8 cellular contexts compared by ENCODE assay signal in genomic region chr3:50237133-50237651, GRCh38. TPM values are rescaled to one million over a fixed set of nuclear protein-coding genes. Genes with fewer than 3 reads are reported as not detected.
DNase-seq lines count a peak whose midpoint lies in the region; ATAC-seq, FAIRE-seq and TF ChIP-seq lines count a peak whose summit lies in the region.

No MANE protein-coding gene starts in this region.

- peak; percentile 90 for FAIRE-seq in endothelial cell of umbilical vein (lab: Jason Lieb, UNC)

- H3K36me3 ChIP-seq in WERI-Rb-1 (peaks cover 4% of the 10 kb centered on the region), endothelial cell of umbilical vein (ENCODE audit: control insufficient read depth in 2 of 2, extremely low read depth in 1 of 2, insufficient read depth in 2 of 2, low read length in 2 of 2) (peaks cover 2 to 10% of the 10 kb centered on the region in 2 experiments)

- dilution Hi-C loops in endothelial cell of umbilical vein (cut with MboI; ENCODE audit: extremely low pct_ligation_motif_present, low sequenced_read_pairs) = no loop called here

- H3K4me3 Mint-ChIP-seq in naive thymus-derived CD8-positive, alpha-beta T cell = peak overlapping the region; percentile 94 to 99 (median 98)

- peak overlapping the region; percentile 93 for H3K4me2 ChIP-seq in endothelial cell of umbilical vein (ENCODE audit: insufficient read depth, low read length)

- H3K4me3 ChIP-seq in WERI-Rb-1 (ENCODE audit: low read depth, low read length) (peak overlapping the region; percentile 41), endothelial cell of umbilical vein (replicated peaks in 1 of 3; ENCODE audit: insufficient read depth in 1 of 3, low read depth in 1 of 3, low read length in 3 of 3) (peak overlapping the region; percentile 80 to 88 (median 81))

- no TSS peak for BruUV-seq in endothelial cell of umbilical vein (replicated peaks; lab: Mats Ljungman, UMichigan)

- CTCF ChIA-PET in endothelial cell of umbilical vein (lab: Charles Lee) = interaction anchor here (0.6 to 2.4 kb wide), 2 partner anchors 10 to 69 kb away, joined by 4 to 17 read pairs; no protein-coding TSS in a partner anchor

- intact Hi-C loops in endothelial cell of umbilical vein (cut with micrococcal nuclease) = loop anchor here (5.0 kb wide), 1 partner anchor 80 kb away; the partner anchor contains the start of gene SEMA3F

- H3K9me3 ChIP-seq in WERI-Rb-1 (ENCODE audit: severe bottlenecking) = no peaks in the 10 kb centered on the region
- H3K9me3 ChIP-seq in endothelial cell of umbilical vein (replicated peaks; ENCODE audit: control insufficient read depth, insufficient read depth, low read length) = no peaks in the 10 kb centered on the region

- H3K9me1 ChIP-seq in endothelial cell of umbilical vein (replicated peaks; ENCODE audit: control insufficient read depth, extremely low read depth, insufficient read depth, low read length) = no peaks in the 10 kb centered on the region

- no peaks in the 10 kb centered on the region for H3K9me3 Mint-ChIP-seq in naive thymus-derived CD8-positive, alpha-beta T cell

- DNase-seq in ACHN (peak; percentile 50), HCEC 1CT (peak; percentile 45), WERI-Rb-1 (peak; percentile 68), endothelial cell of umbilical vein (ENCODE audit: low read depth, low spot score) (peak; percentile 32), DMS53 (lab: John Stamatoyannopoulos, UW) (no peak), inferior parietal cortex (ENCODE audit: extremely low spot score) (no peak), superior temporal gyrus (ENCODE audit: extremely low spot score) (no peak)
- DNase-seq in naive thymus-derived CD8-positive, alpha-beta T cell = peak in 4 of 10 donors; percentile 35 to 49 (median 46)

- no peaks in the 10 kb centered on the region for H3K27me3 Mint-ChIP-seq in naive thymus-derived CD8-positive, alpha-beta T cell

- in situ Hi-C loops in ACHN (cut with HindIII; ENCODE audit: low pct_ligation_motif_present, low pct_unique_long_range_greater_than_20kb, low sequenced_read_pairs) = no loop called here

- H3K79me2 ChIP-seq in endothelial cell of umbilical vein (ENCODE audit: control insufficient read depth, insufficient read depth, low read length) = peaks cover 62% of the 10 kb centered on the region

- H3K27ac ChIP-seq in WERI-Rb-1 (peak overlapping the region; percentile 32; the same call in 1 of the 2 replicates), endothelial cell of umbilical vein (ENCODE audit: insufficient read depth, low read depth, low read length) (peak overlapping the region; percentile 60)

- H3K27ac Mint-ChIP-seq in naive thymus-derived CD8-positive, alpha-beta T cell = peak overlapping the region; percentile 93 to 98 (median 96)

- POLR2A ChIA-PET in endothelial cell of umbilical vein (lab: Charles Lee) = interaction anchor here (1.8 kb wide), 1 partner anchor 10 kb away, joined by 14 read pairs; no protein-coding TSS in a partner anchor
- POLR2A ChIA-PET in naive thymus-derived CD8-positive, alpha-beta T cell (lab: Charles Lee) = interaction anchor here (0.6 to 5.6 kb wide), 16 partner anchors 9 to 1820 kb away, joined by 3 to 82 read pairs (median 6); partner anchors contain the start of genes C3orf18, HYAL3, IFRD2 and NAA80

- no peaks in the 10 kb centered on the region for H4K20me1 ChIP-seq in endothelial cell of umbilical vein (replicated peaks; ENCODE audit: control insufficient read depth, extremely low read depth, insufficient read depth, low read length)

- H2AFZ ChIP-seq in endothelial cell of umbilical vein (ENCODE audit: low read depth, low read length) = no peak overlapping the region

- peaks cover 0 to 8% (median 2%) of the 10 kb centered on the region in 3 donors for H3K36me3 Mint-ChIP-seq in naive thymus-derived CD8-positive, alpha-beta T cell

- no peak for TF ChIP-seq POLR2A in endothelial cell of umbilical vein (IDR thresholded peaks at IDR 0.05; ENCODE audit: low read depth, low read length)

- TF ChIP-seq CTCF in WERI-Rb-1 (IDR thresholded peaks at IDR 0.05; ENCODE audit: low read depth, low read length) (no peak), endothelial cell of umbilical vein (IDR thresholded peaks at IDR 0.05; ENCODE audit: extremely low read depth in 1 of 2, insufficient read depth in 1 of 2, low read depth in 1 of 2, low read length in 2 of 2) (no peak)

- H3K27me3 ChIP-seq in WERI-Rb-1 (ENCODE audit: insufficient read depth, low read depth, severe bottlenecking) (no peaks in the 10 kb centered on the region), endothelial cell of umbilical vein (ENCODE audit: control insufficient read depth in 2 of 2, insufficient read depth in 2 of 2, low read length in 2 of 2) (no peaks in the 10 kb centered on the region)

- H3K9ac ChIP-seq in endothelial cell of umbilical vein (replicated peaks; ENCODE audit: extremely low read depth, insufficient read depth, low read length) = peak overlapping the region; percentile 91

- no peak for ATAC-seq in naive thymus-derived CD8-positive, alpha-beta T cell

- peaks cover 39% of the 10 kb centered on the region for H3K4me1 ChIP-seq in endothelial cell of umbilical vein (ENCODE audit: control insufficient read depth, extremely low read depth, insufficient read depth, low read length)

- peaks cover 28 to 69% (median 56%) of the 10 kb centered on the region in 4 donors for H3K4me1 Mint-ChIP-seq in naive thymus-derived CD8-positive, alpha-beta T cell

TF ChIP-seq in endothelial cell of umbilical vein, 7 proteins besides CTCF, POLR2A, EP300 and RAD21 (continues in another document):
- TF ChIP-seq GATA2 (IDR thresholded peaks at IDR 0.05; ENCODE audit: insufficient read depth, insufficient read length, low read depth, low read length) (no peak), POLR2AphosphoS5 (IDR thresholded peaks at IDR 0.05; ENCODE audit: insufficient read depth, low read depth, low read length) (no peak)

RNA-seq across cellular contexts. Expression of gene GNAI2, which starts 1.2 kb away (rescaled TPM):
- total RNA-seq in endothelial cell of umbilical vein = 767 and 773 TPM in 2 replicates
- polyA plus RNA-seq in endothelial cell of umbilical vein = 1,875 and 2,290 TPM in 2 replicates
- 1,268 and 1,476 TPM in 2 replicates for polyA plus RNA-seq in endothelial cell of umbilical vein (2011; cell fraction: cytosol; rRNA removed)
- polyA plus RNA-seq in endothelial cell of umbilical vein (2011; cell fraction: nucleus; rRNA removed) = 620 and 630 TPM in 2 replicates
- polyA plus RNA-seq in endothelial cell of umbilical vein (2012) = 588 and 714 TPM in 2 replicates
- 1,411 and 1,486 TPM in 2 replicates for polyA minus RNA-seq in endothelial cell of umbilical vein
- 67.6 TPM for polyA minus RNA-seq in endothelial cell of umbilical vein (2011; cell fraction: cytosol; rRNA and poly(A)+ RNA removed)
- 157 and 164 TPM in 2 replicates for polyA minus RNA-seq in endothelial cell of umbilical vein (2011; cell fraction: nucleus; rRNA and poly(A)+ RNA removed)
- 100 to 1,000 TPM; 253 to 258 TPM for total RNA-seq in naive thymus-derived CD8-positive, alpha-beta T cell
- polyA plus RNA-seq in naive thymus-derived CD8-positive, alpha-beta T cell = 100 to 1,000 TPM; 405 to 534 (median 417) TPM

RNA-seq across cellular contexts. Expression of gene SEMA3B, which starts 31.8 kb away (rescaled TPM):
- 0.97 and 1.5 TPM in 2 replicates for total RNA-seq in endothelial cell of umbilical vein
- polyA plus RNA-seq in endothelial cell of umbilical vein = 1.2 and 1.4 TPM in 2 replicates
- polyA plus RNA-seq in endothelial cell of umbilical vein (2011; cell fraction: cytosol; rRNA removed) = 0.35 and 0.69 TPM in 2 replicates
- 8.0 and 8.3 TPM in 2 replicates for polyA plus RNA-seq in endothelial cell of umbilical vein (2011; cell fraction: nucleus; rRNA removed)
- polyA plus RNA-seq in endothelial cell of umbilical vein (2012) = 0.68 and 0.94 TPM in 2 replicates
- 0.66 and 1.4 TPM in 2 replicates for polyA minus RNA-seq in endothelial cell of umbilical vein
- 58.9 TPM for polyA minus RNA-seq in endothelial cell of umbilical vein (2011; cell fraction: cytosol; rRNA and poly(A)+ RNA removed)
- 2.1 and 3.9 TPM in 2 replicates for polyA minus RNA-seq in endothelial cell of umbilical vein (2011; cell fraction: nucleus; rRNA and poly(A)+ RNA removed)
- total RNA-seq in naive thymus-derived CD8-positive, alpha-beta T cell = 1 to 10 TPM; 1.0 to 1.1 TPM
- under 1 TPM in 1 of 3 donors, not detected in 2; 0.09 TPM for polyA plus RNA-seq in naive thymus-derived CD8-positive, alpha-beta T cell

RNA-seq across cellular contexts. Expression of gene SLC38A3, which starts 32.1 kb away (rescaled TPM):
- 0.60 and 0.65 TPM in 2 replicates for total RNA-seq in endothelial cell of umbilical vein
- 0.94 and 1.1 TPM in 2 replicates for polyA plus RNA-seq in endothelial cell of umbilical vein
- polyA plus RNA-seq in endothelial cell of umbilical vein (2011; cell fraction: cytosol; rRNA removed) = 0.21 and 0.23 TPM in 2 replicates
- 1.0 and 1.2 TPM in 2 replicates for polyA plus RNA-seq in endothelial cell of umbilical vein (2011; cell fraction: nucleus; rRNA removed)
- 0.24 TPM in 1 of 2 replicates, not detected in the other for polyA plus RNA-seq in endothelial cell of umbilical vein (2012)
- polyA minus RNA-seq in endothelial cell of umbilical vein = not detected in 2 replicates
- polyA minus RNA-seq in endothelial cell of umbilical vein (2011; cell fraction: cytosol; rRNA and poly(A)+ RNA removed) = not detected
- 0.72 and 0.77 TPM in 2 replicates for polyA minus RNA-seq in endothelial cell of umbilical vein (2011; cell fraction: nucleus; rRNA and poly(A)+ RNA removed)
- not detected for total RNA-seq in naive thymus-derived CD8-positive, alpha-beta T cell
- not detected for polyA plus RNA-seq in naive thymus-derived CD8-positive, alpha-beta T cell

RNA-seq across cellular contexts. Expression of gene LSMEM2, which starts 41.7 kb away (rescaled TPM):
- not detected in 2 replicates for total RNA-seq in endothelial cell of umbilical vein
- polyA plus RNA-seq in endothelial cell of umbilical vein = not detected in 2 replicates
- not detected in 2 replicates for polyA plus RNA-seq in endothelial cell of umbilical vein (2011; cell fraction: cytosol; rRNA removed)
- not detected in 2 replicates for polyA plus RNA-seq in endothelial cell of umbilical vein (2011; cell fraction: nucleus; rRNA removed)
- not detected in 2 replicates for polyA plus RNA-seq in endothelial cell of umbilical vein (2012)
- not detected in 2 replicates for polyA minus RNA-seq in endothelial cell of umbilical vein
- not detected for polyA minus RNA-seq in endothelial cell of umbilical vein (2011; cell fraction: cytosol; rRNA and poly(A)+ RNA removed)
- not detected in 2 replicates for polyA minus RNA-seq in endothelial cell of umbilical vein (2011; cell fraction: nucleus; rRNA and poly(A)+ RNA removed)
- total RNA-seq in naive thymus-derived CD8-positive, alpha-beta T cell = not detected
- polyA plus RNA-seq in naive thymus-derived CD8-positive, alpha-beta T cell = under 1 TPM in 2 of 3 donors, not detected in 1; 0.15 to 0.21 TPM

RNA-seq across cellular contexts. Expression of gene GNAT1, which starts 45.8 kb away (rescaled TPM):
- total RNA-seq in endothelial cell of umbilical vein = 0.77 and 0.78 TPM in 2 replicates
- polyA plus RNA-seq in endothelial cell of umbilical vein = 0.05 TPM in 1 of 2 replicates, not detected in the other
- polyA plus RNA-seq in endothelial cell of umbilical vein (2011; cell fraction: cytosol; rRNA removed) = 0.03 TPM in 1 of 2 replicates, not detected in the other
- 0.40 and 0.55 TPM in 2 replicates for polyA plus RNA-seq in endothelial cell of umbilical vein (2011; cell fraction: nucleus; rRNA removed)
- polyA plus RNA-seq in endothelial cell of umbilical vein (2012) = 0.16 TPM in 1 of 2 replicates, not detected in the other
- not detected in 2 replicates for polyA minus RNA-seq in endothelial cell of umbilical vein
- not detected for polyA minus RNA-seq in endothelial cell of umbilical vein (2011; cell fraction: cytosol; rRNA and poly(A)+ RNA removed)
- 0.14 and 0.34 TPM in 2 replicates for polyA minus RNA-seq in endothelial cell of umbilical vein (2011; cell fraction: nucleus; rRNA and poly(A)+ RNA removed)
- not detected for total RNA-seq in naive thymus-derived CD8-positive, alpha-beta T cell
- not detected for polyA plus RNA-seq in naive thymus-derived CD8-positive, alpha-beta T cell

Comparison
In these comparisons a context has a peak if more than half of its experiments do, and no peak if none do; other contexts are left out.
1. DNase-seq: peak in ACHN (single experiment), HCEC 1CT (single experiment), WERI-Rb-1 (single experiment) and endothelial cell of umbilical vein (single experiment); none in DMS53 (single experiment), inferior parietal cortex (single experiment) and superior temporal gyrus (single experiment).